ENCODE assay signal across 9 cellular contexts in genomic region chr2:70871398-70872211, GRCh38. TPM values are rescaled to one million over a fixed set of nuclear protein-coding genes. Genes with fewer than 3 reads are reported as not detected.
A peak's percentile ranks its signal among the peaks of the same experiment; 100 is the strongest.
DNase-seq lines count a peak whose midpoint lies in the region; ATAC-seq and TF ChIP-seq lines count a peak whose summit lies in the region.
"Had no signal": no experiment of that assay in that cellular context is flagged by ENCODE, and none has a peak within 500 bp of the region (broad histone marks: within the 10 kb centered on the region; RNA-seq: fewer than 3 reads in every experiment).

No MANE protein-coding gene starts in this region.

- intact Hi-C loops in sciatic nerve (cut with DNase I): loop anchor here (5.0 kb wide), 1 partner anchor 76 kb away; no protein-coding TSS in a partner anchor

- H3K4me3 ChIP-seq in DND-41 (ENCODE audit: low read depth in 1 of 2, low read length in 2 of 2) (no peak overlapping the region), right atrium auricular region (peak overlapping the region in 1 of 2 donors; percentile 19)

- H3K9me3 ChIP-seq in DND-41 (ENCODE audit: insufficient read depth, low read length, severe bottlenecking) (no peaks in the 10 kb centered on the region), right atrium auricular region (no peaks in the 10 kb centered on the region)

- H3K36me3 ChIP-seq in DND-41 (ENCODE audit: insufficient read depth, low read length) (no peaks in the 10 kb centered on the region), right atrium auricular region (no peaks in the 10 kb centered on the region)

- no peak overlapping the region for H2AFZ ChIP-seq in DND-41 (ENCODE audit: low read depth, low read length)

- H4K20me1 ChIP-seq in DND-41 (ENCODE audit: insufficient read depth, low read length): no peaks in the 10 kb centered on the region

- H3K27me3 ChIP-seq in DND-41 (ENCODE audit: insufficient read depth, low read length, poor library complexity) (peaks cover 8% of the 10 kb centered on the region), right atrium auricular region (peaks cover 2 to 4% of the 10 kb centered on the region in 2 donors)

- H3K4me2 ChIP-seq in DND-41 (ENCODE audit: insufficient read depth, low read length): no peak overlapping the region

- no peaks in the 10 kb centered on the region for H3K79me2 ChIP-seq in DND-41 (ENCODE audit: insufficient read depth, low read length)

- DNase-seq in DND-41 (peak; percentile 72), NCI-H2081 treated with DMSO at 0.1 percent for 48 hours (lab: John Stamatoyannopoulos, UW) (peak; percentile 21), T-helper 22 cell (ENCODE audit: low read depth) (peak; percentile 36), amniotic stem cell (lab: John Stamatoyannopoulos, UW) (peak; percentile 11), right atrium auricular region (ENCODE audit: low spot score) (peak; percentile 77), sciatic nerve (ENCODE audit: low spot score) (peak; percentile 91)

- H3K27ac ChIP-seq in DND-41 (ENCODE audit: low read length) (no peak overlapping the region), right atrium auricular region (no peak overlapping the region)

- no peak overlapping the region for H3K9ac ChIP-seq in DND-41 (ENCODE audit: low read depth, low read length)

- ATAC-seq in DND-41 (ENCODE audit: insufficient read depth, low read depth) (peak; percentile 95), HG02798 (IDR thresholded peaks at IDR 0.05; ENCODE audit: poor library complexity, unreplicated experiment) (peak; percentile 93), sciatic nerve (peak; percentile 95), GM21576 (IDR thresholded peaks at IDR 0.05; ENCODE audit: unreplicated experiment) (no peak)

- H3K4me1 ChIP-seq in DND-41 (ENCODE audit: insufficient read depth, low read length): no peaks in the 10 kb centered on the region
- peaks cover 0 to 10% of the 10 kb centered on the region in 2 donors for H3K4me1 ChIP-seq in right atrium auricular region

- TF ChIP-seq CTCF in DND-41 (IDR thresholded peaks at IDR 0.05; ENCODE audit: borderline replicate concordance, extremely low read depth, low read length, poor library complexity, severe bottlenecking): peak; percentile 84
- peak; percentile 56 to 97 for TF ChIP-seq CTCF in right atrium auricular region (IDR thresholded peaks at IDR 0.05)

RNA-seq across cellular contexts. Expression of gene VAX2, which starts 28.8 kb away (rescaled TPM):
- total RNA-seq in right atrium auricular region (under 1 TPM; 0.70 to 0.86 TPM), sciatic nerve (1.9 TPM)

RNA-seq across cellular contexts. Expression of gene CD207, which starts 36.0 kb away (rescaled TPM):
- not detected for total RNA-seq in right atrium auricular region
- total RNA-seq in sciatic nerve: 1.4 TPM
- total RNA-seq: glomerular endothelial cell had no signal

RNA-seq across cellular contexts. Expression of gene CLEC4F, which starts 51.2 kb away (rescaled TPM):
- total RNA-seq in right atrium auricular region (under 1 TPM in 1 of 2 donors, not detected in 1; 0.16 TPM), sciatic nerve (1.7 TPM)

Comparison
In these comparisons a context has a peak if more than half of its experiments do, and no peak if none do; other contexts are left out.
1. DNase-seq: peak in every context shown above with its lines; median percentile 91 in sciatic nerve; 77 in right atrium auricular region; 72 in DND-41; 36 in T-helper 22 cell; 21 in NCI-H2081 treated with DMSO at 0.1 percent for 48 hours; 11 in amniotic stem cell.